Comparison of ENCODE assay signal across 8 cellular contexts in genomic region chr4:40331937-40332336, GRCh38. TPM values are rescaled to one million over a fixed set of nuclear protein-coding genes. Genes with fewer than 3 reads are reported as not detected.
"Had no signal": no experiment of that assay in that cellular context is flagged by ENCODE, and none has a peak within 500 bp of the region (broad histone marks: within the 10 kb centered on the region; RNA-seq: fewer than 3 reads in every experiment).

No MANE protein-coding gene starts in this region.

- FAIRE-seq: G401.6, GM12878, GM12891, GM12892, GM18507, GM19239 had no signal

- H3K4me3 ChIP-seq: GM12878 had no signal

- ATAC-seq: GM12878 had no signal

- DNase-seq: GDM1, GF-D8 had no signal

RNA-seq across cellular contexts. Expression of gene CHRNA9, which starts 3.2 kb away (rescaled TPM):
- total RNA-seq: GM12878 had no signal
